ENCODE assay signal across 1 cellular context in genomic region chr12:115522010-115522409, GRCh38.
TF ChIP-seq lines count a peak whose summit lies in the region.

No MANE protein-coding gene starts in this region.

TF ChIP-seq in GM12878, 131 proteins besides CTCF, POLR2A, EP300 and RAD21 (continued from another document):
- TF ChIP-seq CEBPZ (IDR thresholded peaks at IDR 0.05; ENCODE audit: low read depth, low read length), result no peak
- no peak for TF ChIP-seq BHLHE40 (IDR thresholded peaks at IDR 0.05; ENCODE audit: borderline replicate concordance in 1 of 2, low read depth in 2 of 2, low read length in 1 of 2)
- no peak for TF ChIP-seq ATF2 (IDR thresholded peaks at IDR 0.05; ENCODE audit: low read length)
- no peak for TF ChIP-seq SKIL (IDR thresholded peaks at IDR 0.05; ENCODE audit: low read depth, poor library complexity, severe bottlenecking)
- TF ChIP-seq MTA3 (IDR thresholded peaks at IDR 0.05; ENCODE audit: borderline replicate concordance, low read length), result no peak
- TF ChIP-seq SREBF1 (IDR thresholded peaks at IDR 0.05; ENCODE audit: low read length), result no peak
- no peak for TF ChIP-seq RB1 (IDR thresholded peaks at IDR 0.05; ENCODE audit: borderline replicate concordance)
- no peak for TF ChIP-seq ZNF24 (IDR thresholded peaks at IDR 0.05)
- TF ChIP-seq E4F1 (IDR thresholded peaks at IDR 0.05; ENCODE audit: borderline replicate concordance, partially characterized antibody), result no peak
- TF ChIP-seq TCF7 (IDR thresholded peaks at IDR 0.05; ENCODE audit: borderline replicate concordance), result no peak
- TF ChIP-seq ZNF622 (IDR thresholded peaks at IDR 0.05), result no peak
- no peak for TF ChIP-seq CHD1 (IDR thresholded peaks at IDR 0.05; ENCODE audit: low read depth, low read length)
- TF ChIP-seq NR2C1 (IDR thresholded peaks at IDR 0.05), result no peak
- TF ChIP-seq JUNB (IDR thresholded peaks at IDR 0.05), result peak; percentile 44
- TF ChIP-seq RUNX3 (IDR thresholded peaks at IDR 0.05; ENCODE audit: low read length), result peak; percentile 56
- TF ChIP-seq FOXK2 (IDR thresholded peaks at IDR 0.05), result no peak
- TF ChIP-seq MYB (IDR thresholded peaks at IDR 0.05; ENCODE audit: borderline replicate concordance, low read depth, low read length), result no peak
- TF ChIP-seq ETV6 (conservative IDR thresholded peaks at IDR 0.05 in 1 of 2, IDR thresholded peaks at IDR 0.05 in 1 of 2; ENCODE audit: borderline replicate concordance in 1 of 2, low read depth in 1 of 2), result peak in 1 of 2 experiments; percentile 66; a peak in 1 of 4 replicates
- TF ChIP-seq ZSCAN29 (IDR thresholded peaks at IDR 0.05), result no peak
- no peak for TF ChIP-seq BACH1 (IDR thresholded peaks at IDR 0.05; ENCODE audit: borderline replicate concordance)
